In genomic region chr16:75263291-75263962, GRCh38 we compare ENCODE assay signal across 11 cellular contexts. TPM values are rescaled to one million over a fixed set of nuclear protein-coding genes. Genes with fewer than 3 reads are reported as not detected.
DNase-seq lines count a peak whose midpoint lies in the region; ATAC-seq and TF ChIP-seq lines count a peak whose summit lies in the region.
"Had no signal": no experiment of that assay in that cellular context is flagged by ENCODE, and none has a peak within 500 bp of the region (broad histone marks: within the 10 kb centered on the region; RNA-seq: fewer than 3 reads in every experiment).

No MANE protein-coding gene starts in this region.

- ATAC-seq in CD4-positive, alpha-beta T cell (ENCODE audit: poor library complexity) = no peak
- ATAC-seq in right cardiac atrium (no peak), GM18517 (IDR thresholded peaks at IDR 0.05; ENCODE audit: unreplicated experiment) (no peak), GM21737 (IDR thresholded peaks at IDR 0.05; ENCODE audit: unreplicated experiment) (no peak)

- no peak overlapping the region for H3K27ac ChIP-seq in CD4-positive, alpha-beta T cell (ENCODE audit: low read depth, low read length)
- H3K27ac ChIP-seq in right cardiac atrium (ENCODE audit: low read length) = peak overlapping the region; percentile 84
- peak overlapping the region; percentile 90 to 97 (median 95) for H3K27ac ChIP-seq in sigmoid colon

- H3K9me3 Mint-ChIP-seq in CD4-positive, alpha-beta T cell = no peaks in the 10 kb centered on the region

- peaks cover 49% of the 10 kb centered on the region for H3K27me3 Mint-ChIP-seq in CD4-positive, alpha-beta T cell

- H3K36me3 ChIP-seq in sigmoid colon = no peaks in the 10 kb centered on the region

- in situ Hi-C loops in astrocyte of the cerebellum (cut with HindIII; ENCODE audit: low sequenced_read_pairs) = no loop called here

- H3K9me3 ChIP-seq in CD4-positive, alpha-beta T cell (ENCODE audit: control insufficient read depth, low read length) = no peaks in the 10 kb centered on the region
- H3K9me3 ChIP-seq in right cardiac atrium (ENCODE audit: control insufficient read depth, low read length) (no peaks in the 10 kb centered on the region), sigmoid colon (no peaks in the 10 kb centered on the region)

- H3K4me3 ChIP-seq in astrocyte of the cerebellum (ENCODE audit: low read depth, low read length) (peak overlapping the region; percentile 98), right cardiac atrium (ENCODE audit: low read length) (no peak overlapping the region), sigmoid colon (peak overlapping the region in 2 of 4 donors; percentile 72 to 77)

- no peak for TF ChIP-seq EP300 in sigmoid colon (IDR thresholded peaks at IDR 0.05)

- H3K4me1 ChIP-seq in right cardiac atrium (ENCODE audit: control insufficient read depth, insufficient read depth, low read length) = peaks cover 33% of the 10 kb centered on the region
- H3K4me1 ChIP-seq in sigmoid colon = peaks cover 0 to 82% (median 64%) of the 10 kb centered on the region in 4 donors

- H3K4me1 Mint-ChIP-seq in CD4-positive, alpha-beta T cell (ENCODE audit: low read depth) = no peaks in the 10 kb centered on the region

- H3K4me3 Mint-ChIP-seq in CD4-positive, alpha-beta T cell = peak overlapping the region; percentile 38

- no peak for DNase-seq in CD4-positive, alpha-beta T cell
- DNase-seq in astrocyte of the cerebellum (ENCODE audit: low read depth) (no peak), right cardiac atrium (peak in 2 of 3 donors; percentile 50 to 59), sigmoid colon (peak; percentile 67), amniotic stem cell (lab: John Stamatoyannopoulos, UW) (no peak)
- DNase-seq in activated CD8-positive, alpha-beta memory T cell treated with anti-CD3 and anti-CD28 coated beads, Interleukin-2, amount 50 U/mL, for 48 hours = no peak
- DNase-seq: activated CD4-positive, alpha-beta T cell treated with anti-CD3 and anti-CD28 coated beads, Interleukin-2, amount 50 U/mL, for 1 hour; immature natural killer cell; stimulated activated CD4-positive, alpha-beta T cell treated with anti-CD3 and anti-CD28 coated beads, Interleukin-1b, Interleukin-23, amount 100 ng/mL, for 48 hours had no signal

- TF ChIP-seq POLR2A in sigmoid colon (IDR thresholded peaks at IDR 0.05) = no peak

- no peak for TF ChIP-seq CTCF in CD4-positive, alpha-beta T cell (IDR thresholded peaks at IDR 0.05)
- TF ChIP-seq CTCF in astrocyte of the cerebellum (IDR thresholded peaks at IDR 0.05; ENCODE audit: low read depth, low read length, missing control alignments) = no peak
- TF ChIP-seq CTCF in sigmoid colon (IDR thresholded peaks at IDR 0.05) = no peak

- peaks cover 50% of the 10 kb centered on the region for H3K27me3 ChIP-seq in CD4-positive, alpha-beta T cell (ENCODE audit: control insufficient read depth, insufficient read depth, low read length)
- H3K27me3 ChIP-seq in right cardiac atrium (ENCODE audit: control insufficient read depth, insufficient read depth) (no peaks in the 10 kb centered on the region), sigmoid colon (no peaks in the 10 kb centered on the region)

- no peak overlapping the region for H3K27ac Mint-ChIP-seq in CD4-positive, alpha-beta T cell
- H3K27ac Mint-ChIP-seq: immature natural killer cell had no signal

- H3K36me3 Mint-ChIP-seq in CD4-positive, alpha-beta T cell (ENCODE audit: low read depth) = no peaks in the 10 kb centered on the region
- H3K36me3 Mint-ChIP-seq: immature natural killer cell had no signal

- CTCF ChIA-PET in CD4-positive, alpha-beta T cell (lab: Charles Lee) = no interaction called here

- intact Hi-C loops in CD4-positive, alpha-beta T cell (cut with DNase I, micrococcal nuclease) = no loop called here
- intact Hi-C loops in right cardiac atrium (cut with DNase I) (no loop called here), sigmoid colon (cut with DNase I) (no loop called here)

- POLR2A ChIA-PET in CD4-positive, alpha-beta T cell (lab: Charles Lee) = no interaction called here

- WGBS in right cardiac atrium = 47% methylated on average over 14 of the region's 14 CpGs
- WGBS in sigmoid colon, 2 donors = 76 to 90% methylated on average over 14 of the region's 14 CpGs

RNA-seq across cellular contexts. Expression of gene BCAR1, which starts 12.0 kb away (rescaled TPM):
- under 1 TPM; 0.08 to 0.17 TPM for total RNA-seq in CD4-positive, alpha-beta T cell
- total RNA-seq in right cardiac atrium (10 to 100 TPM; 58.1 to 68.8 (median 68.0) TPM), sigmoid colon (10 to 100 TPM; 21.7 to 42.9 (median 32.4) TPM)
- polyA plus RNA-seq in right cardiac atrium (53.1 TPM), sigmoid colon (10 to 100 TPM; 45.0 to 82.3 (median 72.6) TPM)
- polyA plus RNA-seq: immature natural killer cell had no signal

RNA-seq across cellular contexts. Expression of gene CTRB1, which starts 44.6 kb away (rescaled TPM):
- not detected for total RNA-seq in CD4-positive, alpha-beta T cell
- total RNA-seq in right cardiac atrium (under 1 TPM in 1 of 4 donors, not detected in 3; 0.62 TPM), sigmoid colon (not detected)
- polyA plus RNA-seq in right cardiac atrium (0.27 TPM), sigmoid colon (10 to 100 TPM in 1 of 3 donors, under 1 TPM in 1, not detected in 1; 0.48 to 16.8 TPM)
- polyA plus RNA-seq: immature natural killer cell had no signal

RNA-seq across cellular contexts. Expression of gene CTRB2, which starts 56.5 kb away (rescaled TPM):
- total RNA-seq in CD4-positive, alpha-beta T cell = not detected
- 1 to 10 TPM in 1 of 4 donors, not detected in 3; 2.9 TPM for total RNA-seq in right cardiac atrium
- 0.14 TPM for polyA plus RNA-seq in right cardiac atrium
- not detected for total RNA-seq in sigmoid colon
- 10 to 100 TPM in 1 of 3 donors, under 1 TPM in 1, not detected in 1; 0.42 to 17.4 TPM for polyA plus RNA-seq in sigmoid colon
- polyA plus RNA-seq: immature natural killer cell had no signal

Comparison
In these comparisons a context has a peak if more than half of its experiments do, and no peak if none do; other contexts are left out.
1. DNase-seq: peak in right cardiac atrium (2 of 3) and sigmoid colon (single experiment); none in CD4-positive, alpha-beta T cell (0 of 10), astrocyte of the cerebellum (single experiment), activated CD8-positive, alpha-beta memory T cell treated with anti-CD3 and anti-CD28 coated beads, Interleukin-2, amount 50 U/mL, for 48 hours (single experiment) and amniotic stem cell (single experiment).
2. RNA of gene BCAR1, which starts 12.0 kb away (total RNA-seq): 58.1 to 68.8 TPM in right cardiac atrium and 21.7 to 42.9 TPM in sigmoid colon; 0.08 to 0.17 TPM in CD4-positive, alpha-beta T cell; every median in the first group is over 10 times any median in the second.